In genomic region chr12:50507474-50507838, GRCh38 we compare ENCODE assay signal across 1 cellular context.
TF ChIP-seq lines count a peak whose summit lies in the region.

No MANE protein-coding gene starts in this region.

TF ChIP-seq in A549, 52 proteins besides CTCF, POLR2A, EP300 and RAD21:
- no peak for TF ChIP-seq USF2 (IDR thresholded peaks at IDR 0.05)
- TF ChIP-seq JUN (IDR thresholded peaks at IDR 0.05) = no peak
- no peak for TF ChIP-seq KDM1A (IDR thresholded peaks at IDR 0.05; ENCODE audit: low read depth)
- no peak for TF ChIP-seq FOXS1 (CRISPR knock-in tag; IDR thresholded peaks at IDR 0.05)
- TF ChIP-seq SMC3 (IDR thresholded peaks at IDR 0.05) = no peak
- no peak for TF ChIP-seq CBX8 (IDR thresholded peaks at IDR 0.05)
- TF ChIP-seq RARB (CRISPR knock-in tag; IDR thresholded peaks at IDR 0.05) = no peak
- no peak for TF ChIP-seq MYC (IDR thresholded peaks at IDR 0.05; ENCODE audit: borderline replicate concordance, low read length)
- TF ChIP-seq MAFK (IDR thresholded peaks at IDR 0.05; ENCODE audit: partially characterized antibody) = no peak
- no peak for TF ChIP-seq MAX (IDR thresholded peaks at IDR 0.05)
- no peak for TF ChIP-seq CEBPB (IDR thresholded peaks at IDR 0.05)
- no peak for TF ChIP-seq HMGXB4 (CRISPR knock-in tag; IDR thresholded peaks at IDR 0.05; ENCODE audit: borderline replicate concordance)
TF ChIP-seq in A549: peak in this region for 0.
